8 cellular contexts compared by ENCODE assay signal in genomic region chr10:119686465-119687191, GRCh38. TPM values are rescaled to one million over a fixed set of nuclear protein-coding genes. Genes with fewer than 3 reads are reported as not detected.
DNase-seq lines count a peak whose midpoint lies in the region; ATAC-seq and TF ChIP-seq lines count a peak whose summit lies in the region.

No MANE protein-coding gene starts in this region.

- peak overlapping the region; percentile 60 for H3K4me3 Mint-ChIP-seq in mesothelial cell of epicardium

- no peaks in the 10 kb centered on the region for H3K27me3 Mint-ChIP-seq in mesothelial cell of epicardium (ENCODE audit: low read depth)

- no peaks in the 10 kb centered on the region for H3K36me3 Mint-ChIP-seq in mesothelial cell of epicardium

- peak; percentile 81 for ATAC-seq in GM19025 (IDR thresholded peaks at IDR 0.05; ENCODE audit: low read depth, unreplicated experiment)
- ATAC-seq in HG03432 (IDR thresholded peaks at IDR 0.05; ENCODE audit: unreplicated experiment) = peak; percentile 84

- H3K4me1 Mint-ChIP-seq in mesothelial cell of epicardium = peaks cover 26% of the 10 kb centered on the region

- no peaks in the 10 kb centered on the region for H3K9me3 Mint-ChIP-seq in mesothelial cell of epicardium

- peak; percentile 85 for TF ChIP-seq CTCF in AG09319 (IDR thresholded peaks at IDR 0.05; ENCODE audit: low read depth, low read length)
- TF ChIP-seq CTCF in mesothelial cell of epicardium (IDR thresholded peaks at IDR 0.05; ENCODE audit: unreplicated experiment) = peak; percentile 99

- peak overlapping the region; percentile 87 for H3K27ac Mint-ChIP-seq in mesothelial cell of epicardium

- peak; percentile 57 for DNase-seq in AG09319 (ENCODE audit: extremely low read depth, low read depth)
- DNase-seq in NOMO-1 treated with DMSO at 0.1 percent for 48 hours (lab: John Stamatoyannopoulos, UW; ENCODE audit: unreplicated experiment) = peak; percentile 57
- DNase-seq in activated T-cell treated with anti-CD3 and anti-CD28 coated beads for 1 hour (ENCODE audit: low read depth) = peak; percentile 84
- peak; percentile 68 for DNase-seq in epidermal melanocyte (ENCODE audit: insufficient read length, low spot score)
- peak; percentile 74 to 81 for DNase-seq in mesothelial cell of epicardium (ENCODE audit: low spot score in 2 of 2, unreplicated experiment in 2 of 2)
- peak; percentile 72 for DNase-seq in stimulated activated CD8-positive, alpha-beta memory T cell treated with anti-CD3 and anti-CD28 coated beads, Interleukin-15, amount 100 ng/mL, for 24 hours (ENCODE audit: low read depth)

RNA-seq across cellular contexts. Expression of gene BAG3, which starts 35.4 kb away (rescaled TPM):
- 22.2 to 23.3 TPM (median 23.0 TPM) in 3 replicates for total RNA-seq in mesothelial cell of epicardium

RNA-seq across cellular contexts. Expression of gene INPP5F, which starts 39.2 kb away (rescaled TPM):
- 55.8 to 56.5 TPM (median 56.0 TPM) in 3 replicates for total RNA-seq in mesothelial cell of epicardium

Comparison
In these comparisons a context has a peak if more than half of its experiments do, and no peak if none do; other contexts are left out.
1. Peak in every context shown above with its lines: DNase-seq and ATAC-seq.